In genomic region chr16:55656695-55657092, GRCh38 we compare ENCODE assay signal across 2 cellular contexts.
TF ChIP-seq lines count a peak whose summit lies in the region.

No MANE protein-coding gene starts in this region.

TF ChIP-seq in HepG2, 621 proteins besides CTCF, POLR2A, EP300 and RAD21:
- TF ChIP-seq ZNF800 (CRISPR knock-in tag; IDR thresholded peaks at IDR 0.05) (0 out of 2 replicates have a peak, but pooled peaks have one; percentile 46), PLRG1 (conservative IDR thresholded peaks at IDR 0.05) (no peak)

TF ChIP-seq in neural cell, 6 proteins besides CTCF, POLR2A, EP300 and RAD21:
- TF ChIP-seq MXI1 (conservative IDR thresholded peaks at IDR 0.05; ENCODE audit: poor library complexity, severe bottlenecking) (no peak), REST (IDR thresholded peaks at IDR 0.05; ENCODE audit: borderline replicate concordance) (no peak), SMC3 (conservative IDR thresholded peaks at IDR 0.05; ENCODE audit: poor library complexity) (no peak), TAF1 (IDR thresholded peaks at IDR 0.05; ENCODE audit: low read depth) (no peak), EZH2 (IDR thresholded peaks at IDR 0.05; ENCODE audit: borderline replicate concordance, insufficient read depth, low read length, poor library complexity, severe bottlenecking) (no peak), POLR2AphosphoS5 (IDR thresholded peaks at IDR 0.05) (no peak)
TF ChIP-seq in neural cell: peak in this region for 0.
